1 cellular context compared by ENCODE assay signal in genomic region chr10:30542001-30542861, GRCh38.
TF ChIP-seq lines count a peak whose summit lies in the region.

No MANE protein-coding gene starts in this region.

TF ChIP-seq in HepG2, 621 proteins besides CTCF, POLR2A, EP300 and RAD21 (continued from another document and continues in another):
- TF ChIP-seq ZFP91 (CRISPR knock-in tag; IDR thresholded peaks at IDR 0.05; ENCODE audit: borderline replicate concordance) (0 out of 2 replicates have a peak, but pooled peaks have one; percentile 46), ZNF383 (CRISPR knock-in tag; IDR thresholded peaks at IDR 0.05; ENCODE audit: borderline replicate concordance) (no peak), ZNF703 (CRISPR knock-in tag; IDR thresholded peaks at IDR 0.05; ENCODE audit: borderline replicate concordance) (peak; percentile 98), AGO2 (optimal IDR thresholded peaks at IDR 0.05; ENCODE audit: low read depth, low read length) (no peak), NAIF1 (CRISPR knock-in tag; IDR thresholded peaks at IDR 0.05; ENCODE audit: borderline replicate concordance) (peak; percentile 54; the same call in 1 of the 2 replicates), TCF12 (IDR thresholded peaks at IDR 0.05) (no peak), TCF12 (CRISPR knock-in tag; IDR thresholded peaks at IDR 0.05) (peak; percentile 98), BCL6 (CRISPR knock-in tag; IDR thresholded peaks at IDR 0.05) (peak; percentile 96), ZNF317 (CRISPR knock-in tag; IDR thresholded peaks at IDR 0.05) (no peak), ZNF501 (CRISPR knock-in tag; IDR thresholded peaks at IDR 0.05) (peak; percentile 80; the same call in 1 of the 2 replicates), SYNCRIP (IDR thresholded peaks at IDR 0.05; ENCODE audit: insufficient read depth, low read depth, low read length) (no peak), ZNF644 (CRISPR knock-in tag; IDR thresholded peaks at IDR 0.05; ENCODE audit: low read depth) (peak; percentile 87; the same call in 1 of the 2 replicates), ZBTB39 (CRISPR knock-in tag; IDR thresholded peaks at IDR 0.05) (peak; percentile 74; the same call in 1 of the 2 replicates), ZNF337 (CRISPR knock-in tag; IDR thresholded peaks at IDR 0.05; ENCODE audit: borderline replicate concordance, low read depth) (no peak), GMEB1 (CRISPR knock-in tag; IDR thresholded peaks at IDR 0.05; ENCODE audit: borderline replicate concordance) (peak; percentile 64; the same call in 1 of the 2 replicates), ZNF224 (CRISPR knock-in tag; IDR thresholded peaks at IDR 0.05) (no peak), SIX4 (CRISPR knock-in tag; IDR thresholded peaks at IDR 0.05) (peak; percentile 48), RNF219 (CRISPR knock-in tag; IDR thresholded peaks at IDR 0.05) (peak; percentile 87; the same call in 1 of the 2 replicates), ZNF780A (CRISPR knock-in tag; IDR thresholded peaks at IDR 0.05) (no peak), SMYD3 (CRISPR knock-in tag; IDR thresholded peaks at IDR 0.05) (no peak), MXI1 (IDR thresholded peaks at IDR 0.05; ENCODE audit: borderline replicate concordance, low read depth, low read length) (peak; percentile 51; the same call in 1 of the 3 replicates), WIZ (CRISPR knock-in tag; IDR thresholded peaks at IDR 0.05) (peak; percentile 80; the same call in 1 of the 2 replicates), ATF1 (CRISPR knock-in tag; IDR thresholded peaks at IDR 0.05) (peak; percentile 59), NFYC (CRISPR knock-in tag; IDR thresholded peaks at IDR 0.05) (peak; percentile 28; the same call in 1 of the 2 replicates), PATZ1 (CRISPR knock-in tag; IDR thresholded peaks at IDR 0.05) (peak; percentile 67), KDM6A (CRISPR knock-in tag; IDR thresholded peaks at IDR 0.05; ENCODE audit: low read depth) (peak; percentile 68), PAX8 (CRISPR knock-in tag; IDR thresholded peaks at IDR 0.05; ENCODE audit: borderline replicate concordance) (no peak), REPIN1 (CRISPR knock-in tag; IDR thresholded peaks at IDR 0.05; ENCODE audit: borderline replicate concordance, low read depth) (peak; percentile 83; the same call in 1 of the 2 replicates), CSRNP1 (CRISPR knock-in tag; IDR thresholded peaks at IDR 0.05) (no peak), POLR2G (IDR thresholded peaks at IDR 0.05; ENCODE audit: low read depth, low read length) (peak; percentile 33; the same call in 1 of the 2 replicates), ZSCAN21 (CRISPR knock-in tag; IDR thresholded peaks at IDR 0.05; ENCODE audit: borderline replicate concordance) (peak; percentile 60; the same call in 1 of the 2 replicates), ZNF335 (CRISPR knock-in tag; IDR thresholded peaks at IDR 0.05) (peak; percentile 77), GRHL1 (CRISPR knock-in tag; conservative IDR thresholded peaks at IDR 0.05) (no peak), ELF4 (CRISPR knock-in tag; IDR thresholded peaks at IDR 0.05; ENCODE audit: borderline replicate concordance) (peak; percentile 16; the same call in 1 of the 2 replicates), ZNF331 (CRISPR knock-in tag; IDR thresholded peaks at IDR 0.05) (peak; percentile 71; the same call in 1 of the 2 replicates), E2F2 (CRISPR knock-in tag; IDR thresholded peaks at IDR 0.05; ENCODE audit: borderline replicate concordance) (no peak), RERE (CRISPR knock-in tag; IDR thresholded peaks at IDR 0.05; ENCODE audit: low read depth) (peak; percentile 94), THYN1 (CRISPR knock-in tag; IDR thresholded peaks at IDR 0.05; ENCODE audit: borderline replicate concordance, low read depth) (no peak)
